Comparison of ENCODE assay signal across 8 cellular contexts in the genomic region with DNA sequence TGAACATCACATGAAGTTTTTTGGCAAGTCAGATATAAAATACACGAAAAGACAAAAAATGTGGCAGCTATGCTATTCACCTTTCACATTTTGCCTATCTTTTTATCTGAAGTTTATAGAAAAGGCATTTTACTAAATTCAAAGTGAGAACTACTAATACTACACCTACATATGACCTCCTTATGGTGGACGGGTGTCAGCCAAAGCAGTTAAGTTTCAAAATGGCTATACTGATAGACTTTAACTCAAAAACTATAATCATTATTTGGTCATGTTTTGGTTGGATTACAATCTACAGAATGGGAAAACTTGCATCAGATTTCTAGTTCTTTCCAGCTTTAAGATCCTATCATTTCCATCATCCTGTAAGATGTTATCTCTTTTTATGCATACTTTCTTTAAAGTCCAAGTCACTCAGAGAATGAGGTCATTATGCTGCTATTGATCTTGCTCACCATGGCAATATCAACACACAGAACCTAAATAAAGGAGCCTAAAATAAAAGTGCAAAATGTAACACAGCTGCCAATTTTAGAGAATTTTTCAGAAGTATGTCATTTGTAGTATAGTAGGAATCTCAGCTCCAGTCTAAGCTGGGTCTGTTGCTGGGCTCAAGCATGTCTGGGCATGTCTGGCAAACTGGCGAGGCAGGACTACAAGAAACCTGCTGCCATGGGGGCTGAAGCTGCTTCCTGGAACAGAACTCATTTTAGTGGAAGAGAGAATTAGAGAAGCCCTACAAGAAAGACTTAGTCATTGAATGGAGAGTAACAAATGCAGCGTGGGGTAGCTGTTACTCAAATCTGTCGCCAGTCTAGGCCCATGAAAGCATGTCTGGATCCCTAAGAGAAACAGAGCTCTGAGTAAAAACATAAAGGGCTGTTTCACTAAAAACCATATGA. TPM values are rescaled to one million over a fixed set of nuclear protein-coding genes. Genes with fewer than 3 reads are reported as not detected.
DNase-seq lines count a peak whose midpoint lies in the region; ATAC-seq and TF ChIP-seq lines count a peak whose summit lies in the region.

No MANE protein-coding gene starts in this region.

- no peaks in the 10 kb centered on the region for H3K27me3 Mint-ChIP-seq in stimulated activated memory B cell treated with anti-CD40 and anti-IgM and Interleukin-4, amounts not matched to agents 10 μg/mL and 1 μg/mL and 100 μg/mL, for 72 hours

- H3K4me3 ChIP-seq in WERI-Rb-1 (ENCODE audit: low read depth, low read length), result no peak overlapping the region
- H3K4me3 ChIP-seq in fibroblast of mammary gland (ENCODE audit: control insufficient read depth, low read depth, low read length), result no peak overlapping the region

- no peaks in the 10 kb centered on the region for H3K4me1 Mint-ChIP-seq in stimulated activated memory B cell treated with anti-CD40 and anti-IgM and Interleukin-4, amounts not matched to agents 10 μg/mL and 1 μg/mL and 100 μg/mL, for 72 hours

- no peak for TF ChIP-seq CTCF in WERI-Rb-1 (IDR thresholded peaks at IDR 0.05; ENCODE audit: low read depth, low read length)
- TF ChIP-seq CTCF in fibroblast of mammary gland (conservative IDR thresholded peaks at IDR 0.05; ENCODE audit: control insufficient read depth, insufficient read depth, low read depth, low read length), result no peak

- intact Hi-C loops in Right ventricle myocardium inferior (cut with DNase I), result no loop called here

- DNase-seq in stimulated activated CD4-positive, alpha-beta T cell treated with anti-CD3 and anti-CD28 coated beads, Interleukin-12 subunit alpha, Interleukin-12 subunit beta, amount 100 ng/mL, for 4 hours, result peak; percentile 11
- no peak for DNase-seq in stimulated activated CD4-positive, alpha-beta T cell treated with anti-CD3 and anti-CD28 coated beads, Interleukin-4, amount 100 ng/mL, for 4 hours
- DNase-seq in WERI-Rb-1 (peak; percentile 62), fibroblast of mammary gland (ENCODE audit: low read depth) (peak; percentile 64), Right ventricle myocardium inferior (ENCODE audit: missing footprints) (no peak), 8988T (no peak)

- H3K27me3 ChIP-seq in WERI-Rb-1 (ENCODE audit: insufficient read depth, low read depth, severe bottlenecking), result no peaks in the 10 kb centered on the region

- no peaks in the 10 kb centered on the region for H3K36me3 ChIP-seq in WERI-Rb-1

- peak; percentile 52 for ATAC-seq in HG03060 (IDR thresholded peaks at IDR 0.05; ENCODE audit: low read depth, unreplicated experiment)
- peak; percentile 53 for ATAC-seq in stimulated activated memory B cell treated with anti-CD40 and anti-IgM and Interleukin-4, amounts not matched to agents 10 μg/mL and 1 μg/mL and 100 μg/mL, for 72 hours
- no peak for ATAC-seq in Right ventricle myocardium inferior

- H3K27ac ChIP-seq in WERI-Rb-1, result peak overlapping the region; percentile 71

- peaks cover 7% of the 10 kb centered on the region for H3K9me3 ChIP-seq in WERI-Rb-1 (ENCODE audit: severe bottlenecking)

- H3K36me3 Mint-ChIP-seq in stimulated activated memory B cell treated with anti-CD40 and anti-IgM and Interleukin-4, amounts not matched to agents 10 μg/mL and 1 μg/mL and 100 μg/mL, for 72 hours, result no peaks in the 10 kb centered on the region

- H3K27ac Mint-ChIP-seq in stimulated activated memory B cell treated with anti-CD40 and anti-IgM and Interleukin-4, amounts not matched to agents 10 μg/mL and 1 μg/mL and 100 μg/mL, for 72 hours, result peak overlapping the region; percentile 30

- no peak overlapping the region for H3K4me3 Mint-ChIP-seq in stimulated activated memory B cell treated with anti-CD40 and anti-IgM and Interleukin-4, amounts not matched to agents 10 μg/mL and 1 μg/mL and 100 μg/mL, for 72 hours

- peaks cover 2% of the 10 kb centered on the region for H3K9me3 Mint-ChIP-seq in stimulated activated memory B cell treated with anti-CD40 and anti-IgM and Interleukin-4, amounts not matched to agents 10 μg/mL and 1 μg/mL and 100 μg/mL, for 72 hours

RNA-seq across cellular contexts. Expression of a gene that starts 7.6 kb away (rescaled TPM):
- 27.8 TPM for total RNA-seq in Right ventricle myocardium inferior

Comparison
In these comparisons a context has a peak if more than half of its experiments do, and no peak if none do; other contexts are left out.
1. DNase-seq: peak in stimulated activated CD4-positive, alpha-beta T cell treated with anti-CD3 and anti-CD28 coated beads, Interleukin-12 subunit alpha, Interleukin-12 subunit beta, amount 100 ng/mL, for 4 hours (single experiment), WERI-Rb-1 (single experiment) and fibroblast of mammary gland (single experiment); none in stimulated activated CD4-positive, alpha-beta T cell treated with anti-CD3 and anti-CD28 coated beads, Interleukin-4, amount 100 ng/mL, for 4 hours (0 of 2), Right ventricle myocardium inferior (single experiment) and 8988T (single experiment).